Comparison of ENCODE assay signal across 1 cellular context in the genomic region with DNA sequence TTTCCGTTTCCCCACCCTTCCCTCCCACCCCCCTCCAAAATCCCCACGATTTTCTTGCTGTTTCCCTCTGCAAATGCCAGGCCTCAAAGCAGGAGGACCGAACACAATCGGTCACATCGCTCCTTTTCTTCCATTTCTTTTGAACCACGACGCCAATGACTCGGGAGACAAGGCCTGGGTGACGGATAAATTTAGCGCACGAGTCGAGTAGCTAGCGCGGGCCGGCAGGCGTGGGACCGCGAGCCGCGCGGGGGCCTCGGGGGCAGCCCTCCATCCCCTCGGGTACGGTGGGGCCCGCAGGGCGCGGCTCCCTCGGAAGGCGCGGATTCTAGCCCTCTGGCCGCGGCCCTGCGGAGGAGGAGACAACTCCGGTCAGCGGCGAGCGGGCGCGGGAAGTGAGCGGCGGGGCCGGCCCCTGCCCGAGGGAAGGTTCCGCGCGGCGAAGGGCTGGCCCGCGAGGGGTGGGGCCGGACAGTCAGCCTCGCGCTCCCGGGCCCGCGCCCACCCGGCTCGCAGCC.
TF ChIP-seq lines count a peak whose summit lies in the region.

No MANE protein-coding gene starts in this region.

TF ChIP-seq in IMR-90, 13 proteins besides CTCF, POLR2A, EP300 and RAD21:
- TF ChIP-seq RFX5 (IDR thresholded peaks at IDR 0.05; ENCODE audit: low read depth, low read length) (no peak), CHD1 (IDR thresholded peaks at IDR 0.05; ENCODE audit: low read depth, low read length) (peak; percentile 55; the same call in 1 of the 2 replicates)
